Comparison of ENCODE assay signal across 21 cellular contexts in the genomic region with DNA sequence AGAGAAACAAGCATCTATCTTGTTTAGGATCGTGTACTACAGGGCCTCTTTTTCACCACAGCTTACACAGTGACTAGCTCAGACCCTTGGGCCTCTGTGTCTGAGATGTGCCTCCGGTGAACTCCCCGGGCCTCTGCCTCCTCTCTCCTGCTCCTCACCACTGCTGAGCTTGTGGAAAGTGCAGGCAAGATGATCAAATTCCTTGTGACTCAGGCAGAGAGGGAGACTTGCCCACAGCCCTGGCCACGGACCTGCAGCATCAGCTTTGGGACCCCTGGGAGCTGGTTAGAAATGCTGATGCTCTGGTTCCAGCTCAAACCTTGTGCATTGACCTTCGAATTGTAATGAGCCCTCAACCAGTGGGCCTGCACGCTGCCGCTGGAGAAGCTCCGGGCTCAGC.
DNase-seq lines count a peak whose midpoint lies in the region; ATAC-seq and TF ChIP-seq lines count a peak whose summit lies in the region.
"Had no signal": no experiment of that assay in that cellular context is flagged by ENCODE, and none has a peak within 500 bp of the region (broad histone marks: within the 10 kb centered on the region; RNA-seq: fewer than 3 reads in every experiment).

No MANE protein-coding gene starts in this region.

- H3K4me3 Mint-ChIP-seq in endodermal cell = no peak overlapping the region
- H3K4me3 Mint-ChIP-seq: H9 had no signal

- TF ChIP-seq EP300 in tibial nerve (IDR thresholded peaks at IDR 0.05) = no peak

- no peak overlapping the region for H3K9ac ChIP-seq in endodermal cell (ENCODE audit: extremely low read depth, low read length, poor library complexity, severe bottlenecking)
- no peak overlapping the region for H3K9ac ChIP-seq in neuronal stem cell (ENCODE audit: low read depth, low read length, poor library complexity)

- peak; percentile 44 for DNase-seq in ELR (ENCODE audit: low read depth)
- DNase-seq in M059J (ENCODE audit: low read depth) = peak; percentile 15
- DNase-seq in endodermal cell = no peak
- DNase-seq in neuronal stem cell (ENCODE audit: low spot score) = no peak
- no peak for DNase-seq in stimulated activated CD4-positive, alpha-beta T cell treated with anti-CD3 and anti-CD28 coated beads, Interleukin-2, amount 100 ng/mL, for 48 hours
- DNase-seq in tibial nerve (ENCODE audit: low spot score in 2 of 2) = no peak
- DNase-seq: ACHN, AML-193, Caco-2, DMS153, EL, H9, Kasumi-1, NCI-H1105 treated with DMSO at 0.1 percent for 48 hours, NCI-H1694 treated with DMSO at 0.1 percent for 48 hours, NCI-H2107, NCI-H2227 treated with DMSO at 0.1 percent for 48 hours, NCI-H524, Right ventricle myocardium superior had no signal

- no peak overlapping the region for H2BK15ac ChIP-seq in neuronal stem cell (ENCODE audit: low read length)

- no peak overlapping the region for H4K91ac ChIP-seq in neuronal stem cell (ENCODE audit: low read depth, low read length, poor library complexity)

- H3K4me3 ChIP-seq in endodermal cell (ENCODE audit: low read length) = no peak overlapping the region
- no peak overlapping the region for H3K4me3 ChIP-seq in neuronal stem cell (ENCODE audit: low read length in 2 of 2)
- no peak overlapping the region for H3K4me3 ChIP-seq in tibial nerve

- 88 to 93% methylated on average over 5 to 8 of the region's 8 CpGs for WGBS in endodermal cell (ENCODE audit: insufficient coverage in 1 of 2, insufficient read length in 1 of 2), 2 experiments
- WGBS in neuronal stem cell (ENCODE audit: extremely low coverage in 2 of 2, insufficient read length in 2 of 2, insufficient replicate concordance in 1 of 2), 2 donors = no CpG with 5 or more reads among the region's 8 CpGs
- WGBS in tibial nerve, 2 donors = 92 to 97% methylated on average over 7 to 8 of the region's 8 CpGs

- H2BK120ac ChIP-seq in neuronal stem cell (ENCODE audit: low read depth, low read length) = no peak overlapping the region

- peaks cover 4% of the 10 kb centered on the region for H3K79me1 ChIP-seq in neuronal stem cell (ENCODE audit: low read depth, low read length)

- H3K36me3 Mint-ChIP-seq in endodermal cell (ENCODE audit: low read depth) = no peaks in the 10 kb centered on the region

- no peak overlapping the region for H3K4me2 ChIP-seq in neuronal stem cell (ENCODE audit: insufficient read depth, low read length, poor library complexity, severe bottlenecking)

- no peak overlapping the region for H2AFZ ChIP-seq in neuronal stem cell (ENCODE audit: low read length)

- no peak overlapping the region for H3K18ac ChIP-seq in neuronal stem cell (ENCODE audit: low read length)

- H3K27ac ChIP-seq in endodermal cell (ENCODE audit: low read depth, low read length) (peak overlapping the region; percentile 75), neuronal stem cell (replicated peaks; ENCODE audit: low read length) (no peak overlapping the region), tibial nerve (no peak overlapping the region)

- no peaks in the 10 kb centered on the region for H3K36me3 ChIP-seq in endodermal cell (ENCODE audit: control insufficient read depth, insufficient read depth, low read length)
- no peaks in the 10 kb centered on the region for H3K36me3 ChIP-seq in neuronal stem cell (replicated peaks in 1 of 2; ENCODE audit: control insufficient read depth in 2 of 2, insufficient read depth in 2 of 2, low read length in 2 of 2)
- no peaks in the 10 kb centered on the region for H3K36me3 ChIP-seq in tibial nerve

- peak overlapping the region; percentile 2 for H2AK5ac ChIP-seq in neuronal stem cell (ENCODE audit: low read depth, low read length)

- ATAC-seq in GM18520 (IDR thresholded peaks at IDR 0.05; ENCODE audit: unreplicated experiment) = no peak
- ATAC-seq: Panc1 had no signal

- no peaks in the 10 kb centered on the region for H3K9me3 ChIP-seq in endodermal cell (ENCODE audit: control insufficient read depth, low read length)
- H3K9me3 ChIP-seq in neuronal stem cell (replicated peaks in 1 of 2; ENCODE audit: control insufficient read depth in 2 of 2, insufficient read depth in 1 of 2, low read depth in 1 of 2, low read length in 2 of 2) = peaks cover 0 to 5% of the 10 kb centered on the region in 2 donors
- peaks cover 0 to 5% (median 0%) of the 10 kb centered on the region in 4 donors for H3K9me3 ChIP-seq in tibial nerve
- H3K9me3 ChIP-seq: Caco-2 had no signal

- H3K4me1 Mint-ChIP-seq in endodermal cell = no peaks in the 10 kb centered on the region

- no peaks in the 10 kb centered on the region for H3K27me3 Mint-ChIP-seq in endodermal cell (ENCODE audit: insufficient read depth)

- H3K9me3 Mint-ChIP-seq in endodermal cell = no peaks in the 10 kb centered on the region

- H2BK12ac ChIP-seq in neuronal stem cell (ENCODE audit: low read length) = no peak overlapping the region

- H3K27ac Mint-ChIP-seq in endodermal cell = no peak overlapping the region

- no peak overlapping the region for H2BK5ac ChIP-seq in neuronal stem cell (ENCODE audit: low read length)

- no peak overlapping the region for H3K14ac ChIP-seq in neuronal stem cell (ENCODE audit: low read length)

- H4K8ac ChIP-seq in neuronal stem cell (ENCODE audit: low read depth, low read length) = no peak overlapping the region

- no peak for TF ChIP-seq POLR2A in tibial nerve (IDR thresholded peaks at IDR 0.05)

- H3K23ac ChIP-seq in neuronal stem cell (ENCODE audit: low read depth, low read length, poor library complexity) = no peak overlapping the region

- no peaks in the 10 kb centered on the region for H3K27me3 ChIP-seq in endodermal cell (ENCODE audit: control insufficient read depth, insufficient read depth, low read length, poor library complexity, severe bottlenecking)
- H3K27me3 ChIP-seq in neuronal stem cell (ENCODE audit: control insufficient read depth in 3 of 3, insufficient read depth in 3 of 3, low read depth in 1 of 3, low read length in 3 of 3) = peaks cover 0 to 23% (median 0%) of the 10 kb centered on the region in 3 experiments
- H3K27me3 ChIP-seq in tibial nerve = no peaks in the 10 kb centered on the region

- no peak overlapping the region for H3K4ac ChIP-seq in neuronal stem cell (ENCODE audit: low read length)

- H3K4me1 ChIP-seq in endodermal cell (ENCODE audit: control insufficient read depth, insufficient read depth, low read length) (no peaks in the 10 kb centered on the region), neuronal stem cell (ENCODE audit: control insufficient read depth in 2 of 2, insufficient read depth in 1 of 2, low read depth in 1 of 2, low read length in 2 of 2) (no peaks in the 10 kb centered on the region), tibial nerve (peaks cover 0 to 54% (median 19%) of the 10 kb centered on the region in 4 donors)
- H3K4me1 ChIP-seq: Caco-2 had no signal

- TF ChIP-seq CTCF in endodermal cell (conservative IDR thresholded peaks at IDR 0.05) (no peak), tibial nerve (IDR thresholded peaks at IDR 0.05) (no peak)

Comparison
In these comparisons a context has a peak if more than half of its experiments do, and no peak if none do; other contexts are left out.
1. DNase-seq: peak in ELR (single experiment) and M059J (single experiment); none in endodermal cell (single experiment), neuronal stem cell (single experiment), stimulated activated CD4-positive, alpha-beta T cell treated with anti-CD3 and anti-CD28 coated beads, Interleukin-2, amount 100 ng/mL, for 48 hours (0 of 2) and tibial nerve (0 of 2).